ENCODE assay signal across 2 cellular contexts in genomic region chr1:155307247-155307740, GRCh38.
TF ChIP-seq lines count a peak whose summit lies in the region.

No MANE protein-coding gene starts in this region.

TF ChIP-seq in HCT116, 20 proteins besides CTCF, POLR2A, EP300 and RAD21 (continued from another document):
- TF ChIP-seq ATF3 (IDR thresholded peaks at IDR 0.05) (no peak), ZFX (IDR thresholded peaks at IDR 0.05) (no peak), EZH2 (IDR thresholded peaks at IDR 0.05) (no peak), FOSL1 (IDR thresholded peaks at IDR 0.05; ENCODE audit: low read depth) (no peak), ZNF274 (IDR thresholded peaks at IDR 0.05; ENCODE audit: low read depth, low read length) (no peak), REST (IDR thresholded peaks at IDR 0.05; ENCODE audit: low read depth) (no peak), POLR2AphosphoS5 (IDR thresholded peaks at IDR 0.05; ENCODE audit: low read depth, low read length) (no peak), ELF1 (IDR thresholded peaks at IDR 0.05; ENCODE audit: borderline replicate concordance, low read depth) (no peak), JUND (IDR thresholded peaks at IDR 0.05) (no peak), SIN3A (IDR thresholded peaks at IDR 0.05; ENCODE audit: low read depth) (no peak), MAX (IDR thresholded peaks at IDR 0.05) (no peak; the same call in 1 of the 2 replicates), SP1 (IDR thresholded peaks at IDR 0.05; ENCODE audit: low read depth) (no peak), EGR1 (IDR thresholded peaks at IDR 0.05; ENCODE audit: low read depth) (no peak), CEBPB (IDR thresholded peaks at IDR 0.05; ENCODE audit: low read depth) (no peak), ZBTB33 (IDR thresholded peaks at IDR 0.05; ENCODE audit: extremely low read depth, insufficient replicate concordance, low read length) (no peak), SRF (IDR thresholded peaks at IDR 0.05; ENCODE audit: low read depth) (no peak), TCF7L2 (IDR thresholded peaks at IDR 0.05; ENCODE audit: borderline replicate concordance, extremely low read depth, insufficient read depth, insufficient read length) (no peak)

TF ChIP-seq in SK-N-SH, 30 proteins besides CTCF, POLR2A, EP300 and RAD21:
- TF ChIP-seq USF1 (IDR thresholded peaks at IDR 0.05; ENCODE audit: borderline replicate concordance, low read depth) (no peak), GABPA (IDR thresholded peaks at IDR 0.05; ENCODE audit: low read depth) (no peak), SMC3 (IDR thresholded peaks at IDR 0.05; ENCODE audit: low read depth, low read length) (peak; percentile 44), FOSL2 (IDR thresholded peaks at IDR 0.05; ENCODE audit: borderline replicate concordance, low read depth) (no peak), MAX (IDR thresholded peaks at IDR 0.05; ENCODE audit: low read depth) (no peak), IRF3 (IDR thresholded peaks at IDR 0.05; ENCODE audit: low read depth, low read length) (no peak), YY1 (IDR thresholded peaks at IDR 0.05; ENCODE audit: low read depth) (no peak)
